In genomic region chr17:16216341-16217001, GRCh38 we compare ENCODE assay signal across 8 cellular contexts. TPM values are rescaled to one million over a fixed set of nuclear protein-coding genes. Genes with fewer than 3 reads are reported as not detected.
DNase-seq lines count a peak whose midpoint lies in the region; ATAC-seq, FAIRE-seq and TF ChIP-seq lines count a peak whose summit lies in the region.
"Not testable (repeated sequence)": the region's sequence is repeated elsewhere in the genome, so short reads cannot be mapped to it uniquely, and the experiment has no call there.

No MANE protein-coding gene starts in this region.

- H3K9me3 ChIP-seq in astrocyte (ENCODE audit: insufficient read depth, low read depth, low read length); left lung; thoracic aorta: not testable (repeated sequence)

- not testable (repeated sequence) for H3K36me3 ChIP-seq in astrocyte (ENCODE audit: insufficient read depth, low read length); left lung; thoracic aorta

- peak overlapping the region; percentile 96 for H3K9ac ChIP-seq in astrocyte (ENCODE audit: low read length)

- DNase-seq in astrocyte (ENCODE audit: low read depth); epithelial cell of prostate (ENCODE audit: low read depth, low spot score); left lung; osteocyte (ENCODE audit: extremely low spot score, unreplicated experiment); thoracic aorta (ENCODE audit: low spot score): not testable (repeated sequence)

- H3K27me3 ChIP-seq in astrocyte (ENCODE audit: insufficient read depth, low read length); left lung; thoracic aorta (replicated peaks; ENCODE audit: insufficient read depth): not testable (repeated sequence)

- not testable (repeated sequence) for TF ChIP-seq CTCF in C4-2B (conservative IDR thresholded peaks at IDR 0.05); WI38 (IDR thresholded peaks at IDR 0.05; ENCODE audit: low read depth, low read length); astrocyte (IDR thresholded peaks at IDR 0.05; ENCODE audit: insufficient read depth, low read depth, low read length); left lung (IDR thresholded peaks at IDR 0.05); osteocyte (IDR thresholded peaks at IDR 0.05); thoracic aorta (IDR thresholded peaks at IDR 0.05)

- H3K4me1 ChIP-seq in astrocyte (ENCODE audit: insufficient read depth, low read length), result peaks cover 15% of the 10 kb centered on the region
- peaks cover 23 to 55% of the 10 kb centered on the region in 2 donors for H3K4me1 ChIP-seq in left lung
- peaks cover 38 to 41% of the 10 kb centered on the region in 2 donors for H3K4me1 ChIP-seq in thoracic aorta (ENCODE audit: control insufficient read depth in 1 of 2, low read depth in 2 of 2)

- H3K4me2 ChIP-seq in astrocyte (ENCODE audit: low read length), result peak overlapping the region; percentile 95

- H3K27ac Mint-ChIP-seq in IgD-negative memory B cell (peak overlapping the region; percentile 92 to 98 (median 97)), astrocyte (ENCODE audit: unreplicated experiment) (peak overlapping the region; percentile 94), osteocyte (ENCODE audit: unreplicated experiment) (peak overlapping the region; percentile 96)

- H3K27me3 Mint-ChIP-seq in IgD-negative memory B cell; astrocyte (ENCODE audit: low read depth, unreplicated experiment); osteocyte (ENCODE audit: unreplicated experiment): not testable (repeated sequence)

- ATAC-seq in left lung; thoracic aorta (ENCODE audit: insufficient number of reproducible peaks, low FRiP score, low read depth): not testable (repeated sequence)

- peak overlapping the region; percentile 90 for H2AFZ ChIP-seq in astrocyte (ENCODE audit: low read depth, low read length)

- H4K20me1 ChIP-seq in astrocyte (ENCODE audit: insufficient read depth, low read length), result peaks cover 33% of the 10 kb centered on the region

- H3K4me1 Mint-ChIP-seq in IgD-negative memory B cell (peaks cover 28 to 45% (median 33%) of the 10 kb centered on the region in 3 donors), osteocyte (ENCODE audit: unreplicated experiment) (peaks cover 45% of the 10 kb centered on the region)
- not testable (repeated sequence) for H3K4me1 Mint-ChIP-seq in astrocyte (ENCODE audit: low read depth, unreplicated experiment)

- peaks cover 88% of the 10 kb centered on the region for H3K79me2 ChIP-seq in astrocyte (ENCODE audit: insufficient read depth, low read length)

- not testable (repeated sequence) for H3K36me3 Mint-ChIP-seq in IgD-negative memory B cell; astrocyte (ENCODE audit: low read depth, unreplicated experiment); osteocyte (ENCODE audit: unreplicated experiment)

- H3K4me3 Mint-ChIP-seq in IgD-negative memory B cell, result peak overlapping the region; percentile 96 to 99 (median 98)
- H3K4me3 Mint-ChIP-seq in astrocyte (ENCODE audit: unreplicated experiment), result peak overlapping the region; percentile 96
- H3K4me3 Mint-ChIP-seq in osteocyte (ENCODE audit: unreplicated experiment), result peak overlapping the region; percentile 95

- H3K27ac ChIP-seq in C4-2B (peak overlapping the region; percentile 97), astrocyte (ENCODE audit: low read depth, low read length) (peak overlapping the region; percentile 91), epithelial cell of prostate (peak overlapping the region; percentile 93), left lung (peak overlapping the region; percentile 98 to 99), thoracic aorta (peak overlapping the region; percentile 98 to 99)

- H3K9me3 Mint-ChIP-seq in IgD-negative memory B cell; astrocyte (ENCODE audit: unreplicated experiment); osteocyte (ENCODE audit: unreplicated experiment): not testable (repeated sequence)

- intact Hi-C loops in left lung (cut with DNase I), result not testable (repeated sequence)

- H3K4me3 ChIP-seq in WI38 (ENCODE audit: low read depth, low read length), result peak overlapping the region; percentile 99
- peak overlapping the region; percentile 98 for H3K4me3 ChIP-seq in astrocyte (ENCODE audit: insufficient read depth, low read depth, low read length)
- peak overlapping the region; percentile 96 for H3K4me3 ChIP-seq in left lung
- H3K4me3 ChIP-seq in thoracic aorta, result peak overlapping the region; percentile 100

- FAIRE-seq in astrocyte (lab: Jason Lieb, UNC), result not testable (repeated sequence)

RNA-seq across cellular contexts. Expression of gene PIGL, which starts 0.5 kb away (rescaled TPM):
- 14.7 TPM for polyA plus RNA-seq in IgD-negative memory B cell
- total RNA-seq in astrocyte, result 21.9 and 25.5 TPM in 2 replicates
- total RNA-seq in left lung, result 10 to 100 TPM; 15.9 to 27.9 TPM
- 28.6 and 31.0 TPM in 2 replicates for total RNA-seq in osteocyte
- 100 to 1,000 TPM in 1 of 2 donors, 10 to 100 TPM in 1; 52.1 to 124 TPM for total RNA-seq in thoracic aorta

RNA-seq across cellular contexts. Expression of gene NCOR1, which starts 1.1 kb away (rescaled TPM):
- polyA plus RNA-seq in IgD-negative memory B cell, result 166 TPM
- total RNA-seq in astrocyte (119 and 121 TPM in 2 replicates), left lung (100 to 1,000 TPM; 116 to 139 TPM), osteocyte (132 and 136 TPM in 2 replicates), thoracic aorta (100 to 1,000 TPM; 131 to 178 TPM)
